ENCODE assay signal across 20 cellular contexts in genomic region chr2:30305235-30305634, GRCh38.
DNase-seq lines count a peak whose midpoint lies in the region; ATAC-seq, FAIRE-seq and TF ChIP-seq lines count a peak whose summit lies in the region.
"Had no signal": no experiment of that assay in that cellular context is flagged by ENCODE, and none has a peak within 500 bp of the region (broad histone marks: within the 10 kb centered on the region; RNA-seq: fewer than 3 reads in every experiment).

No MANE protein-coding gene starts in this region.

- DNase-seq in mammary epithelial cell (peak; percentile 52), breast epithelium (ENCODE audit: low spot score in 2 of 2) (no peak), PC-3 (peak; percentile 37), fibroblast of lung (ENCODE audit: low read depth in 2 of 2) (peak; percentile 20 to 63), stromal cell of bone marrow (ENCODE audit: low read depth) (peak; percentile 68), Kasumi-1 (lab: John Stamatoyannopoulos, UW) (no peak), GM12892 (ENCODE audit: insufficient read length) (no peak)
- DNase-seq: activated CD4-positive, CD25-positive, alpha-beta regulatory T cell treated with anti-CD3 and anti-CD28 coated beads, Interleukin-2, amount 50 U/mL, for 72 hours; Calu3; GF-D8; NCI-H1092; NCI-H2107; NCI-H526 treated with DMSO at 0.1 percent for 48 hours; SIG-M5; T-helper 9 cell had no signal

- H3K4me2 ChIP-seq in mammary epithelial cell (ENCODE audit: insufficient read depth, low read depth, low read length), result no peak overlapping the region
- H3K4me2 ChIP-seq in PC-3 (ENCODE audit: low read length), result no peak overlapping the region
- H3K4me2 ChIP-seq in fibroblast of lung (ENCODE audit: extremely low read depth, insufficient read depth, low read length), result no peak overlapping the region

- in situ Hi-C loops in mammary epithelial cell (cut with MboI; ENCODE audit: low sequenced_read_pairs in 2 of 2), result no loop called here

- CTCF ChIA-PET in mammary epithelial cell (lab: Charles Lee; ENCODE audit: low non-redundant PET), result no interaction called here
- CTCF ChIA-PET in PC-3 (lab: Charles Lee), result no interaction called here

- dilution Hi-C loops in mammary epithelial cell (cut with HindIII; ENCODE audit: low sequenced_read_pairs), result loop anchor here (5.0 kb wide), 1 partner anchor 92 kb away; no protein-coding TSS in a partner anchor

- H3K4me3 ChIP-seq in mammary epithelial cell (replicated peaks in 1 of 3; ENCODE audit: insufficient read depth in 1 of 3, low read depth in 2 of 3, low read length in 3 of 3) (no peak overlapping the region), breast epithelium (no peak overlapping the region), PC-3 (ENCODE audit: low read length) (no peak overlapping the region), fibroblast of lung (replicated peaks in 1 of 4; ENCODE audit: control extremely low read depth in 1 of 4, insufficient read depth in 1 of 4, low read depth in 3 of 4, low read length in 4 of 4) (no peak overlapping the region)
- H3K4me3 ChIP-seq: K562 had no signal

- intact Hi-C loops in mammary epithelial cell (cut with micrococcal nuclease) (no loop called here), breast epithelium (cut with DNase I; ENCODE audit: low total_unique reads) (no loop called here), PC-3 (cut with micrococcal nuclease) (no loop called here)

- no peaks in the 10 kb centered on the region for H3K79me2 ChIP-seq in mammary epithelial cell (ENCODE audit: insufficient read depth, low read length)
- H3K79me2 ChIP-seq in PC-3 (ENCODE audit: low read length), result no peaks in the 10 kb centered on the region
- H3K79me2 ChIP-seq in fibroblast of lung (ENCODE audit: control insufficient read depth, insufficient read depth, low read length), result no peaks in the 10 kb centered on the region

- H3K27me3 ChIP-seq in mammary epithelial cell (ENCODE audit: insufficient read depth, low read length) (no peaks in the 10 kb centered on the region), breast epithelium (no peaks in the 10 kb centered on the region), PC-3 (ENCODE audit: low read length) (no peaks in the 10 kb centered on the region), fibroblast of lung (ENCODE audit: control insufficient read depth, insufficient read depth, low read length) (no peaks in the 10 kb centered on the region)

- H3F3A ChIP-seq in PC-3 (ENCODE audit: low read length, unreplicated experiment), result no peaks in the 10 kb centered on the region

- H3K9ac ChIP-seq in mammary epithelial cell (ENCODE audit: insufficient read depth, low read length), result no peak overlapping the region
- H3K9ac ChIP-seq in PC-3 (ENCODE audit: low read length), result no peak overlapping the region; the same call in 1 of the 2 replicates
- no peak overlapping the region for H3K9ac ChIP-seq in fibroblast of lung (ENCODE audit: insufficient read depth, low read length)

- TF ChIP-seq POLR2A in breast epithelium (IDR thresholded peaks at IDR 0.05), result no peak
- no peak for TF ChIP-seq POLR2A in GM12892 (IDR thresholded peaks at IDR 0.05; ENCODE audit: low read depth, low read length)

- no peaks in the 10 kb centered on the region for H3K4me1 ChIP-seq in mammary epithelial cell (ENCODE audit: insufficient read depth, low read length)
- H3K4me1 ChIP-seq in breast epithelium, result no peaks in the 10 kb centered on the region
- H3K4me1 ChIP-seq in PC-3 (ENCODE audit: insufficient read depth, low read length), result peaks cover 5% of the 10 kb centered on the region; the same call in 1 of the 2 replicates
- H3K4me1 ChIP-seq in fibroblast of lung (ENCODE audit: control insufficient read depth, extremely low read depth, insufficient read depth, low read length), result peaks cover 23% of the 10 kb centered on the region

- H3K9me2 ChIP-seq in PC-3 (replicated peaks; ENCODE audit: low read length), result no peaks in the 10 kb centered on the region

- H2AFZ ChIP-seq in mammary epithelial cell (ENCODE audit: low read depth, low read length) (no peak overlapping the region), PC-3 (ENCODE audit: low read length) (no peak overlapping the region), fibroblast of lung (ENCODE audit: low read length) (no peak overlapping the region)

- POLR2A ChIA-PET in PC-3 (lab: Charles Lee; ENCODE audit: unreplicated experiment), result interaction anchor here (0.5 kb wide), 1 partner anchor 140 kb away, joined by 3 read pairs; no protein-coding TSS in a partner anchor

- H4K20me1 ChIP-seq in mammary epithelial cell (ENCODE audit: insufficient read depth, low read length) (no peaks in the 10 kb centered on the region), PC-3 (ENCODE audit: low read length) (no peaks in the 10 kb centered on the region), fibroblast of lung (ENCODE audit: control insufficient read depth, extremely low read depth, insufficient read depth, low read length) (no peaks in the 10 kb centered on the region)

- no TSS peak for BruUV-seq in mammary epithelial cell (replicated peaks; lab: Mats Ljungman, UMichigan)
- no TSS peak for BruUV-seq in PC-3 (replicated peaks; lab: Mats Ljungman, UMichigan)

- TF ChIP-seq CTCF in mammary epithelial cell (conservative IDR thresholded peaks at IDR 0.05 in 1 of 2, IDR thresholded peaks at IDR 0.05 in 1 of 2; ENCODE audit: extremely low read depth in 1 of 2, insufficient read depth in 1 of 2, low read depth in 1 of 2, low read length in 2 of 2) (no peak), breast epithelium (IDR thresholded peaks at IDR 0.05) (no peak), PC-3 (conservative IDR thresholded peaks at IDR 0.05; ENCODE audit: low read depth, low read length) (no peak), fibroblast of lung (conservative IDR thresholded peaks at IDR 0.05 in 1 of 2, IDR thresholded peaks at IDR 0.05 in 1 of 2; ENCODE audit: low read depth in 1 of 2, low read length in 2 of 2) (no peak)

- H3K9me3 ChIP-seq in mammary epithelial cell (replicated peaks; ENCODE audit: insufficient read depth, low read length) (no peaks in the 10 kb centered on the region), breast epithelium (no peaks in the 10 kb centered on the region), PC-3 (ENCODE audit: low read length) (no peaks in the 10 kb centered on the region), fibroblast of lung (ENCODE audit: control insufficient read depth, insufficient read depth, low read depth, low read length) (no peaks in the 10 kb centered on the region)

- no peak for FAIRE-seq in GM12892 (lab: Jason Lieb, UNC)
- FAIRE-seq: endometrium, H1, K562 had no signal

- H3K27ac ChIP-seq in mammary epithelial cell (ENCODE audit: insufficient read depth, low read depth, low read length), result no peak overlapping the region
- H3K27ac ChIP-seq in breast epithelium, result no peak overlapping the region
- H3K27ac ChIP-seq in PC-3 (ENCODE audit: low read length), result peak overlapping the region; percentile 11; the same call in 1 of the 2 replicates
- H3K27ac ChIP-seq in fibroblast of lung (ENCODE audit: insufficient read depth, low read length), result no peak overlapping the region

- no peak for ATAC-seq in PC-3
- no peak for ATAC-seq in GM18517 (IDR thresholded peaks at IDR 0.05; ENCODE audit: unreplicated experiment)
- ATAC-seq: K562, sciatic nerve had no signal

- H3K36me3 ChIP-seq in mammary epithelial cell (ENCODE audit: insufficient read depth, low read length), result no peaks in the 10 kb centered on the region
- no peaks in the 10 kb centered on the region for H3K36me3 ChIP-seq in breast epithelium
- H3K36me3 ChIP-seq in PC-3 (ENCODE audit: low read depth, low read length), result no peaks in the 10 kb centered on the region
- no peaks in the 10 kb centered on the region for H3K36me3 ChIP-seq in fibroblast of lung (ENCODE audit: control insufficient read depth, insufficient read depth, low read length)

Comparison
In these comparisons a context has a peak if more than half of its experiments do, and no peak if none do; other contexts are left out.
1. DNase-seq: peak in mammary epithelial cell (single experiment), PC-3 (single experiment), fibroblast of lung (2 of 2) and stromal cell of bone marrow (single experiment); none in breast epithelium (0 of 2), Kasumi-1 (0 of 2) and GM12892 (single experiment).